30 cellular contexts compared by ENCODE assay signal in the genomic region with DNA sequence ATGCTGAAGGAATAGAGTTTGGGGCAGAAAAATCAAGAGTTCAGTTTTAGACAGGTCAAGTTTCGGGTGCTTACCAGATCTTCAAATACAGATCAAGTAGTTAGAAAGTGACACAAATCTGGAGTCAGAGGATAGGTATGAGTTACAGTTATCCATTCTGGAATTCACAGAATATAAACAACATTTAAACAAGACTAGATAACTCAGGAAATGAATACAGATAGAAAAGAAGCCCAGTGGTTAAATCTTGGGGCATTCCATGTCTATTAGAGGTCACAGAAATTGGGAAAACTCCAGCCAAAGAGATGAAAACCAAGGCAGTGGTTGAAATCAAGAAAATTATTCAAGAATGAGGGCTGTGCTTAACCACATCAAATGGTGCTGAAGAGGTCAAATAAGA.
DNase-seq lines count a peak whose midpoint lies in the region; ATAC-seq, FAIRE-seq and TF ChIP-seq lines count a peak whose summit lies in the region.
"Had no signal": no experiment of that assay in that cellular context is flagged by ENCODE, and none has a peak within 500 bp of the region (broad histone marks: within the 10 kb centered on the region; RNA-seq: fewer than 3 reads in every experiment).

No MANE protein-coding gene starts in this region.

- H2AFZ ChIP-seq in IMR-90 (replicated peaks; ENCODE audit: low read length, poor library complexity), result no peak overlapping the region
- H2AFZ ChIP-seq in astrocyte (ENCODE audit: low read depth, low read length), result no peak overlapping the region
- no peak overlapping the region for H2AFZ ChIP-seq in mesenchymal stem cell (ENCODE audit: low read depth, low read length)
- H2AFZ ChIP-seq: hepatocyte, neural progenitor cell had no signal

- no peak for TF ChIP-seq POLR2A in IMR-90 (IDR thresholded peaks at IDR 0.05; ENCODE audit: low read depth, low read length)

- H3K9me3 ChIP-seq in IMR-90 (ENCODE audit: control insufficient read depth, insufficient read depth, low read length) (no peaks in the 10 kb centered on the region), astrocyte (ENCODE audit: insufficient read depth, low read depth, low read length) (no peaks in the 10 kb centered on the region), mesenchymal stem cell (ENCODE audit: control insufficient read depth, low read length) (no peaks in the 10 kb centered on the region)
- H3K9me3 ChIP-seq in CD8-positive, alpha-beta T cell (ENCODE audit: low read length), result no peaks in the 10 kb centered on the region
- H3K9me3 ChIP-seq: MG63, prostate gland had no signal

- dilution Hi-C loops in IMR-90 (cut with HindIII; ENCODE audit: low sequenced_read_pairs, unreplicated experiment), result no loop called here

- POLR2A ChIA-PET in BJ (lab: Charles Lee), result no interaction called here
- POLR2A ChIA-PET in IMR-90 (lab: Charles Lee; ENCODE audit: unreplicated experiment), result no interaction called here
- POLR2A ChIA-PET in CD8-positive, alpha-beta T cell (lab: Charles Lee), result no interaction called here

- in situ Hi-C loops in IMR-90 (cut with MboI; ENCODE audit: low sequenced_read_pairs), result no loop called here

- no peak overlapping the region for H3K4me3 ChIP-seq in BJ (ENCODE audit: low read depth, low read length)
- H3K4me3 ChIP-seq in IMR-90 (ENCODE audit: insufficient read depth, low read depth, low read length), result no peak overlapping the region
- H3K4me3 ChIP-seq in astrocyte (ENCODE audit: insufficient read depth, low read depth, low read length), result no peak overlapping the region
- H3K4me3 ChIP-seq in mesenchymal stem cell (ENCODE audit: insufficient read depth in 1 of 2, low read depth in 1 of 2, low read length in 2 of 2), result no peak overlapping the region
- H3K4me3 ChIP-seq in CD8-positive, alpha-beta T cell (ENCODE audit: low read depth, low read length), result no peak overlapping the region
- H3K4me3 ChIP-seq: coronary artery, hepatocyte, MG63, neural progenitor cell, prostate gland, SK-N-MC, skin epidermis had no signal

- no peaks in the 10 kb centered on the region for H3K9me1 ChIP-seq in IMR-90 (ENCODE audit: insufficient read depth, low read length)

- peaks cover 3% of the 10 kb centered on the region for H3K79me2 ChIP-seq in astrocyte (ENCODE audit: insufficient read depth, low read length)
- H3K79me2 ChIP-seq: hepatocyte had no signal

- BruUV-seq in IMR-90 (replicated peaks; lab: Mats Ljungman, UMichigan), result no TSS peak

- 0 out of 2 replicates have a peak, but pooled peaks have one; percentile 4 for TF ChIP-seq RAD21 in IMR-90 (IDR thresholded peaks at IDR 0.05; ENCODE audit: low read length)

- no peaks in the 10 kb centered on the region for H3K9me3 Mint-ChIP-seq in astrocyte (ENCODE audit: unreplicated experiment)
- H3K9me3 Mint-ChIP-seq in CD8-positive, alpha-beta T cell, result no peaks in the 10 kb centered on the region
- no peaks in the 10 kb centered on the region for H3K9me3 Mint-ChIP-seq in activated naive CD4-positive, alpha-beta T cell treated with anti-CD3 and anti-CD28 coated beads, Interleukin-2, amount 10 ng/mL, durations not matched to agents 7 days and 5 days
- H3K9me3 Mint-ChIP-seq: activated CD4-positive, alpha-beta memory T cell treated with anti-CD3 and anti-CD28 coated beads for 36 hours; endodermal cell; IgD-negative memory B cell; neural progenitor cell; stimulated activated memory B cell treated with anti-CD40 and anti-IgM and Interleukin-4, amounts not matched to agents 10 μg/mL and 1 μg/mL and 100 μg/mL, for 72 hours; T-helper 2 cell treated with Interferon-gamma antibody and Interleukin-4, amounts not matched to agents 5 μg/mL and 100 μg/mL, for 36 hours had no signal

- H3K27me3 ChIP-seq in BJ (ENCODE audit: control insufficient read depth, insufficient read depth, low read length), result no peaks in the 10 kb centered on the region
- no peaks in the 10 kb centered on the region for H3K27me3 ChIP-seq in IMR-90 (ENCODE audit: control insufficient read depth, insufficient read depth, low read length)
- no peaks in the 10 kb centered on the region for H3K27me3 ChIP-seq in astrocyte (ENCODE audit: insufficient read depth, low read length)
- no peaks in the 10 kb centered on the region for H3K27me3 ChIP-seq in mesenchymal stem cell (ENCODE audit: control insufficient read depth in 1 of 2, insufficient read depth in 1 of 2, low read length in 2 of 2)
- no peaks in the 10 kb centered on the region for H3K27me3 ChIP-seq in CD8-positive, alpha-beta T cell (ENCODE audit: insufficient read depth, low read length)
- H3K27me3 ChIP-seq: hepatocyte, MG63, neural progenitor cell had no signal

- peaks cover 7% of the 10 kb centered on the region for H3K36me3 Mint-ChIP-seq in astrocyte (ENCODE audit: low read depth, unreplicated experiment)
- peaks cover 31% of the 10 kb centered on the region for H3K36me3 Mint-ChIP-seq in CD8-positive, alpha-beta T cell
- H3K36me3 Mint-ChIP-seq in activated naive CD4-positive, alpha-beta T cell treated with anti-CD3 and anti-CD28 coated beads, Interleukin-2, amount 10 ng/mL, durations not matched to agents 7 days and 5 days, result peaks cover 7% of the 10 kb centered on the region

- H2BK20ac ChIP-seq in IMR-90 (ENCODE audit: low read depth, low read length), result peak overlapping the region; percentile 59; the same call in 1 of the 2 replicates

- H3K4me3 Mint-ChIP-seq in astrocyte (ENCODE audit: unreplicated experiment), result no peak overlapping the region
- no peak overlapping the region for H3K4me3 Mint-ChIP-seq in CD8-positive, alpha-beta T cell
- no peak overlapping the region for H3K4me3 Mint-ChIP-seq in activated naive CD4-positive, alpha-beta T cell treated with anti-CD3 and anti-CD28 coated beads, Interleukin-2, amount 10 ng/mL, durations not matched to agents 7 days and 5 days
- H3K4me3 Mint-ChIP-seq: activated CD4-positive, alpha-beta memory T cell treated with anti-CD3 and anti-CD28 coated beads for 36 hours; endodermal cell; IgD-negative memory B cell; neural progenitor cell; stimulated activated memory B cell treated with anti-CD40 and anti-IgM and Interleukin-4, amounts not matched to agents 10 μg/mL and 1 μg/mL and 100 μg/mL, for 72 hours; T-helper 2 cell treated with Interferon-gamma antibody and Interleukin-4, amounts not matched to agents 5 μg/mL and 100 μg/mL, for 36 hours had no signal

- intact Hi-C loops in IMR-90 (cut with micrococcal nuclease), result no loop called here
- intact Hi-C loops in CD8-positive, alpha-beta T cell (cut with DNase I, micrococcal nuclease), result no loop called here

- H2BK5ac ChIP-seq in IMR-90 (ENCODE audit: low read depth, low read length, poor library complexity, severe bottlenecking) (peak overlapping the region; percentile 85), mesenchymal stem cell (ENCODE audit: low read depth, low read length, poor library complexity, severe bottlenecking) (no peak overlapping the region)

- H2AK9ac ChIP-seq in IMR-90 (replicated peaks; ENCODE audit: low read depth, low read length, poor library complexity), result no peak overlapping the region

- DNase-seq in BJ (ENCODE audit: low read depth) (peak; percentile 59), IMR-90 (peak; percentile 79), astrocyte (ENCODE audit: low read depth) (peak; percentile 41), mesenchymal stem cell (peak; percentile 58), DMS153 treated with DMSO at 0.1 percent for 48 hours (lab: John Stamatoyannopoulos, UW; ENCODE audit: unreplicated experiment) (no peak)
- DNase-seq in CD8-positive, alpha-beta T cell, result no peak
- no peak for DNase-seq in activated naive CD4-positive, alpha-beta T cell treated with anti-CD3 and anti-CD28 coated beads, Interleukin-2, amount 10 ng/mL, durations not matched to agents 7 days and 5 days
- DNase-seq: activated CD4-positive, alpha-beta memory T cell treated with anti-CD3 and anti-CD28 coated beads for 36 hours; activated gamma-delta T cell treated with Interleukin-2 at 50 U/mL for 16 hours; AML-193; DMS79; endodermal cell; MG63; NCI-H1417; NCI-H2171 treated with DMSO at 0.1 percent for 48 hours; NCI-H69; stimulated activated CD4-positive, alpha-beta T cell treated with anti-CD3 and anti-CD28 coated beads, Interleukin-2, amount 100 ng/mL, for 24 hours; WERI-Rb-1 had no signal

- H2BK12ac ChIP-seq in mesenchymal stem cell (ENCODE audit: low read length in 2 of 2), result no peak overlapping the region

- H3K23ac ChIP-seq in IMR-90 (ENCODE audit: low read depth, low read length) (peak overlapping the region; percentile 71; the same call in 1 of the 2 replicates), mesenchymal stem cell (ENCODE audit: low read length in 2 of 2) (no peak overlapping the region)

- H4K8ac ChIP-seq in IMR-90 (ENCODE audit: low read depth in 2 of 2, low read length in 2 of 2) (peak overlapping the region; percentile 19 to 27; a peak in 2 of 4 replicates), mesenchymal stem cell (ENCODE audit: low read length) (no peak overlapping the region)

- H4K5ac ChIP-seq in IMR-90 (ENCODE audit: low read depth, low read length), result peak overlapping the region; percentile 67; the same call in 1 of the 2 replicates

- H3K9ac ChIP-seq in IMR-90 (ENCODE audit: low read depth, low read length) (no peak overlapping the region; the same call in 1 of the 2 replicates), astrocyte (ENCODE audit: low read length) (no peak overlapping the region), mesenchymal stem cell (ENCODE audit: low read length) (no peak overlapping the region)
- H3K9ac ChIP-seq: neural progenitor cell had no signal

- H3K56ac ChIP-seq in IMR-90 (ENCODE audit: extremely low read depth, insufficient read depth, low read length), result peak overlapping the region; percentile 59

- peaks cover 3 to 32% of the 10 kb centered on the region in 2 experiments; a peak in 3 of 4 replicates for H3K79me1 ChIP-seq in IMR-90 (ENCODE audit: low read depth in 1 of 2, low read length in 2 of 2)
- H3K79me1 ChIP-seq in mesenchymal stem cell (replicated peaks; ENCODE audit: low read length, poor library complexity, severe bottlenecking), result peaks cover 11% of the 10 kb centered on the region

- H3K14ac ChIP-seq in IMR-90 (replicated peaks; ENCODE audit: low read depth, low read length) (0 out of 2 replicates have a peak overlapping the region, but pooled peaks have one; percentile 31), mesenchymal stem cell (ENCODE audit: low read length in 2 of 2) (no peak overlapping the region)

- H4K20me1 ChIP-seq in IMR-90 (ENCODE audit: insufficient read depth, low read length), result peaks cover 5% of the 10 kb centered on the region; the same call in 1 of the 2 replicates
- H4K20me1 ChIP-seq in astrocyte (ENCODE audit: insufficient read depth, low read length), result peaks cover 14% of the 10 kb centered on the region

- no peaks in the 10 kb centered on the region for H3K27me3 Mint-ChIP-seq in astrocyte (ENCODE audit: low read depth, unreplicated experiment)
- no peaks in the 10 kb centered on the region for H3K27me3 Mint-ChIP-seq in CD8-positive, alpha-beta T cell (ENCODE audit: low read depth)
- H3K27me3 Mint-ChIP-seq in activated naive CD4-positive, alpha-beta T cell treated with anti-CD3 and anti-CD28 coated beads, Interleukin-2, amount 10 ng/mL, durations not matched to agents 7 days and 5 days, result no peaks in the 10 kb centered on the region
- H3K27me3 Mint-ChIP-seq: activated CD4-positive, alpha-beta memory T cell treated with anti-CD3 and anti-CD28 coated beads for 36 hours; IgD-negative memory B cell; stimulated activated memory B cell treated with anti-CD40 and anti-IgM and Interleukin-4, amounts not matched to agents 10 μg/mL and 1 μg/mL and 100 μg/mL, for 72 hours had no signal

- TF ChIP-seq CTCF in BJ (IDR thresholded peaks at IDR 0.05; ENCODE audit: insufficient read depth, low read depth, low read length) (no peak), IMR-90 (conservative IDR thresholded peaks at IDR 0.05; ENCODE audit: low read depth, low read length) (no peak), astrocyte (IDR thresholded peaks at IDR 0.05; ENCODE audit: insufficient read depth, low read depth, low read length) (no peak)
- TF ChIP-seq CTCF in CD8-positive, alpha-beta T cell (IDR thresholded peaks at IDR 0.05), result no peak

- H3K4ac ChIP-seq in IMR-90 (ENCODE audit: low read depth, low read length) (peak overlapping the region; percentile 65; the same call in 1 of the 2 replicates), mesenchymal stem cell (ENCODE audit: low read depth in 1 of 2, low read length in 2 of 2) (no peak overlapping the region)

- H3K4me2 ChIP-seq in IMR-90 (ENCODE audit: low read depth, low read length) (peak overlapping the region; percentile 81), astrocyte (ENCODE audit: low read length) (peak overlapping the region; percentile 27), mesenchymal stem cell (ENCODE audit: low read length, poor library complexity, severe bottlenecking) (no peak overlapping the region)
- H3K4me2 ChIP-seq: hepatocyte, neural progenitor cell had no signal

- peaks cover 26% of the 10 kb centered on the region for H3K4me1 Mint-ChIP-seq in astrocyte (ENCODE audit: low read depth, unreplicated experiment)
- H3K4me1 Mint-ChIP-seq in CD8-positive, alpha-beta T cell (ENCODE audit: low read depth), result no peaks in the 10 kb centered on the region
- H3K4me1 Mint-ChIP-seq in activated naive CD4-positive, alpha-beta T cell treated with anti-CD3 and anti-CD28 coated beads, Interleukin-2, amount 10 ng/mL, durations not matched to agents 7 days and 5 days, result no peaks in the 10 kb centered on the region
- H3K4me1 Mint-ChIP-seq: neural progenitor cell; stimulated activated memory B cell treated with anti-CD40 and anti-IgM and Interleukin-4, amounts not matched to agents 10 μg/mL and 1 μg/mL and 100 μg/mL, for 72 hours had no signal

- ATAC-seq in IMR-90 (ENCODE audit: low read depth), result peak; percentile 90
- ATAC-seq in CD8-positive, alpha-beta T cell, result no peak
- ATAC-seq in HG02840 (IDR thresholded peaks at IDR 0.05; ENCODE audit: low FRiP score, unreplicated experiment), result no peak
- ATAC-seq: stimulated activated memory B cell treated with anti-CD40 and anti-IgM and Interleukin-4, amounts not matched to agents 10 μg/mL and 1 μg/mL and 100 μg/mL, for 72 hours had no signal

- H3K27ac Mint-ChIP-seq in astrocyte (ENCODE audit: unreplicated experiment), result no peak overlapping the region
- no peak overlapping the region for H3K27ac Mint-ChIP-seq in CD8-positive, alpha-beta T cell
- H3K27ac Mint-ChIP-seq in activated naive CD4-positive, alpha-beta T cell treated with anti-CD3 and anti-CD28 coated beads, Interleukin-2, amount 10 ng/mL, durations not matched to agents 7 days and 5 days, result no peak overlapping the region
- H3K27ac Mint-ChIP-seq: activated CD4-positive, alpha-beta memory T cell treated with anti-CD3 and anti-CD28 coated beads for 36 hours; IgD-negative memory B cell; neural progenitor cell; stimulated activated memory B cell treated with anti-CD40 and anti-IgM and Interleukin-4, amounts not matched to agents 10 μg/mL and 1 μg/mL and 100 μg/mL, for 72 hours; T-helper 2 cell treated with Interferon-gamma antibody and Interleukin-4, amounts not matched to agents 5 μg/mL and 100 μg/mL, for 36 hours had no signal

- H2BK15ac ChIP-seq in IMR-90 (ENCODE audit: low read depth, low read length), result peak overlapping the region; percentile 88
- no peak overlapping the region for H2BK15ac ChIP-seq in mesenchymal stem cell (ENCODE audit: low read depth, poor library complexity, severe bottlenecking)

- H3K18ac ChIP-seq in IMR-90 (ENCODE audit: low read depth, low read length) (peak overlapping the region; percentile 83; the same call in 1 of the 2 replicates), mesenchymal stem cell (ENCODE audit: low read depth in 1 of 2, low read length in 2 of 2) (no peak overlapping the region)

- CTCF ChIA-PET in BJ (lab: Yijun Ruan, JAX), result interaction anchor here (1.0 kb wide), 1 partner anchor 10 kb away, joined by 3 read pairs; no protein-coding TSS in a partner anchor
- CTCF ChIA-PET in IMR-90 (lab: Yijun Ruan, JAX), result no interaction called here
- CTCF ChIA-PET in CD8-positive, alpha-beta T cell (lab: Charles Lee), result interaction anchor here (0.8 kb wide), 1 partner anchor 217 kb away, joined by 3 read pairs; no protein-coding TSS in a partner anchor
- CTCF ChIA-PET in activated naive CD4-positive, alpha-beta T cell treated with anti-CD3 and anti-CD28 coated beads, Interleukin-2, amount 10 ng/mL, durations not matched to agents 7 days and 5 days (lab: Charles Lee), result no interaction called here

- no CpG with 5 or more reads among the region's 1 CpG for WGBS in IMR-90 (ENCODE audit: extremely low coverage in 2 of 2, insufficient read length in 1 of 2), 2 experiments
- no CpG with 5 or more reads among the region's 1 CpG for WGBS in mesenchymal stem cell

- peaks cover 16% of the 10 kb centered on the region for H3K4me1 ChIP-seq in IMR-90 (ENCODE audit: control insufficient read depth, insufficient read depth, low read length)
- no peaks in the 10 kb centered on the region for H3K4me1 ChIP-seq in astrocyte (ENCODE audit: insufficient read depth, low read length)
- no peaks in the 10 kb centered on the region for H3K4me1 ChIP-seq in mesenchymal stem cell (ENCODE audit: control insufficient read depth, insufficient read depth, low read depth, low read length)
- H3K4me1 ChIP-seq in CD8-positive, alpha-beta T cell (ENCODE audit: insufficient read depth, low read length), result no peaks in the 10 kb centered on the region
- H3K4me1 ChIP-seq: neural progenitor cell, prostate gland had no signal

- H2AK5ac ChIP-seq in IMR-90 (ENCODE audit: low read depth, low read length) (no peak overlapping the region), mesenchymal stem cell (ENCODE audit: low read length, severe bottlenecking) (no peak overlapping the region)

- H3K27ac ChIP-seq in IMR-90 (ENCODE audit: insufficient read depth, low read length) (peak overlapping the region; percentile 32; the same call in 1 of the 2 replicates), astrocyte (ENCODE audit: low read depth, low read length) (no peak overlapping the region), mesenchymal stem cell (ENCODE audit: low read length, poor library complexity, severe bottlenecking) (peak overlapping the region; percentile 12)
- no peak overlapping the region for H3K27ac ChIP-seq in CD8-positive, alpha-beta T cell (ENCODE audit: low read depth, low read length)
- H3K27ac ChIP-seq: coronary artery, hepatocyte, neural progenitor cell, prostate gland, SK-N-MC, WERI-Rb-1 had no signal

- H3K36me3 ChIP-seq in BJ (ENCODE audit: control insufficient read depth, insufficient read depth, low read length) (no peaks in the 10 kb centered on the region; the same call in 1 of the 2 replicates), IMR-90 (ENCODE audit: control insufficient read depth, insufficient read depth, low read length) (peaks cover 13% of the 10 kb centered on the region), astrocyte (ENCODE audit: insufficient read depth, low read length) (peaks cover 19% of the 10 kb centered on the region), mesenchymal stem cell (ENCODE audit: control insufficient read depth in 1 of 2, insufficient read depth in 2 of 2, low read depth in 1 of 2, low read length in 2 of 2) (peaks cover 7 to 34% of the 10 kb centered on the region in 2 experiments)
- no peaks in the 10 kb centered on the region for H3K36me3 ChIP-seq in CD8-positive, alpha-beta T cell (ENCODE audit: insufficient read depth, low read length)
- H3K36me3 ChIP-seq: prostate gland had no signal

- H2BK120ac ChIP-seq in IMR-90 (ENCODE audit: low read depth, low read length) (peak overlapping the region; percentile 84), mesenchymal stem cell (ENCODE audit: low read depth, low read length) (no peak overlapping the region)

- FAIRE-seq in astrocyte (lab: Jason Lieb, UNC), result peak; percentile 26
- FAIRE-seq: bronchial epithelial cell, GM19239 had no signal

- H4K91ac ChIP-seq in IMR-90 (ENCODE audit: insufficient read depth, low read depth, low read length) (peak overlapping the region; percentile 53; the same call in 1 of the 2 replicates), mesenchymal stem cell (ENCODE audit: low read length) (no peak overlapping the region)

Comparison
In these comparisons a context has a peak if more than half of its experiments do, and no peak if none do; other contexts are left out.
1. DNase-seq: peak in BJ (single experiment), IMR-90 (single experiment), astrocyte (single experiment) and mesenchymal stem cell (single experiment); none in CD8-positive, alpha-beta T cell (0 of 7), activated naive CD4-positive, alpha-beta T cell treated with anti-CD3 and anti-CD28 coated beads, Interleukin-2, amount 10 ng/mL, durations not matched to agents 7 days and 5 days (single experiment) and DMS153 treated with DMSO at 0.1 percent for 48 hours (single experiment).
2. H3K27ac ChIP-seq: peak in IMR-90 (single experiment) and mesenchymal stem cell (single experiment); none in astrocyte (single experiment) and CD8-positive, alpha-beta T cell (single experiment).
3. CTCF ChIA-PET loops: an anchor here in BJ (1.0 kb wide) and CD8-positive, alpha-beta T cell (0.8 kb wide); none called in IMR-90 and activated naive CD4-positive, alpha-beta T cell treated with anti-CD3 and anti-CD28 coated beads, Interleukin-2, amount 10 ng/mL, durations not matched to agents 7 days and 5 days.